9 cellular contexts compared by ENCODE assay signal in genomic region chr2:79125721-79125985, GRCh38. TPM values are rescaled to one million over a fixed set of nuclear protein-coding genes. Genes with fewer than 3 reads are reported as not detected.
"Had no signal": no experiment of that assay in that cellular context is flagged by ENCODE, and none has a peak within 500 bp of the region (broad histone marks: within the 10 kb centered on the region; RNA-seq: fewer than 3 reads in every experiment).

No MANE protein-coding gene starts in this region.

- ATAC-seq: HepG2, K562 had no signal

- DNase-seq: IMR-90, KBM-7 had no signal

- FAIRE-seq: HepG2, HTR-8/SVneo, K562 had no signal

- H3K4me3 ChIP-seq: K562 had no signal

- H3K27ac ChIP-seq: HL-60 had no signal

RNA-seq across cellular contexts. Expression of gene REG1A, which starts 5.4 kb away (rescaled TPM):
- total RNA-seq: HepG2, HT-29, HT1080, IMR-90 had no signal
- polyA plus RNA-seq: HepG2, IgD-negative memory B cell, IMR-90, K562 had no signal

RNA-seq across cellular contexts. Expression of gene REG3A, which starts 33.9 kb away (rescaled TPM):
- total RNA-seq: HepG2, HT-29, HT1080, IMR-90, K562 had no signal
- polyA plus RNA-seq: IgD-negative memory B cell, IMR-90, K562 had no signal

RNA-seq across cellular contexts. Expression of gene REG1B, which starts 37.9 kb away (rescaled TPM):
- total RNA-seq: HepG2, HT-29, HT1080, IMR-90 had no signal
- polyA plus RNA-seq: HepG2, IgD-negative memory B cell, IMR-90 had no signal
